ENCODE assay signal across 10 cellular contexts in the genomic region with DNA sequence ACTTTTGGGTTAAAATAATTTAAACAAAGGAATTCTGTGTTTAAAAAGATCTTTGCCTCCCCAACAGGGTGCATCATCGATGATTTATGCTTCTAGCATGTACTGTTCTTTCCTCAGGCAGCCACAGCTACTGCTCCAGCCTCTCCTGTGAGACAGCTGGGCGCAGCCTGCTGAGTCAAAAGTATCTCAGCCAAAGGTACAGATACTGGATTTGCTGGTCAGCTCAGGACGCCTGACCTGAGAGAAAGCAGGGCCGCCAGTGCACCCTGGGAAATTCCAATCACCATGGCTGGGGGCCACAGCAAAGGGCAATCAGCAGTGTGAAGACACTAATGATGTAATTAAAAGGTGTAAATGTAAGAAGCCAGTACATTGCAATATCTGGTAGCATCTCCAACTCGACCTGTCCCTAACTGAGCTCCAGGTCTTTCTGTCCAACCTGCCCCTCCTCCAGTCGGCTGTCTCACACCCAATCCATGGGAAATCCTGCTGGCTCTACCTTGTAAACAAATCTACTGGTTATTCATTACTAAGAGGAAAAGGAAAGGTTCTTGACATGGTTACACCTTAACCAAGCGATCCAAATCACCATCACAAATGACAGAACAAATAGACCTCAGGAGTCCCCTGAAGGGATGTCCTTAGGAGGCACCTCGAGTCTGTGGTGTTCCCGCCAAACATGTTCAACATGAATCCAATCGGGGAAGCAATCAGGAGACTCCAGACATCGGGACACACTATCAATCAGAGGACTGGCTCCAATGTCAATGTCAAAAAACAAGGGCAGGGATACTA. TPM values are rescaled to one million over a fixed set of nuclear protein-coding genes. Genes with fewer than 3 reads are reported as not detected.
DNase-seq lines count a peak whose midpoint lies in the region; ATAC-seq and TF ChIP-seq lines count a peak whose summit lies in the region.
"Had no signal": no experiment of that assay in that cellular context is flagged by ENCODE, and none has a peak within 500 bp of the region (broad histone marks: within the 10 kb centered on the region; RNA-seq: fewer than 3 reads in every experiment).

No MANE protein-coding gene starts in this region.

- H3K27ac ChIP-seq in parathyroid adenoma: peak overlapping the region; percentile 97

- peaks cover 45% of the 10 kb centered on the region for H3K4me1 ChIP-seq in parathyroid adenoma

- H2AFZ ChIP-seq in parathyroid adenoma: peak overlapping the region; percentile 44

- no peaks in the 10 kb centered on the region for H3K36me3 ChIP-seq in parathyroid adenoma (ENCODE audit: control insufficient read depth, insufficient read depth, low read length)

- no peak for TF ChIP-seq CTCF in fibroblast of villous mesenchyme (IDR thresholded peaks at IDR 0.05; ENCODE audit: insufficient read depth, low read depth, low read length)
- TF ChIP-seq CTCF in parathyroid adenoma (IDR thresholded peaks at IDR 0.05): no peak

- H3K4me2 ChIP-seq in parathyroid adenoma (ENCODE audit: low read length): peak overlapping the region; percentile 43

- no peaks in the 10 kb centered on the region for H3K27me3 ChIP-seq in parathyroid adenoma (ENCODE audit: control insufficient read depth, insufficient read depth, low read length)

- peaks cover 19% of the 10 kb centered on the region for H3K79me2 ChIP-seq in parathyroid adenoma

- DNase-seq in ELF-1 (ENCODE audit: low read depth, low spot score) (peak; percentile 81), fibroblast of villous mesenchyme (ENCODE audit: low read depth) (peak; percentile 92), COLO668 (lab: John Stamatoyannopoulos, UW; ENCODE audit: unreplicated experiment) (no peak), NCI-H2029 (lab: John Stamatoyannopoulos, UW) (no peak), NAMALWA (ENCODE audit: low spot score) (no peak)

- H3K9me3 ChIP-seq in parathyroid adenoma (ENCODE audit: control insufficient read depth, low read length): no peaks in the 10 kb centered on the region

- H3K9ac ChIP-seq in parathyroid adenoma: no peak overlapping the region

- H3K4me3 ChIP-seq in fibroblast of villous mesenchyme (ENCODE audit: low read depth, low read length) (no peak overlapping the region), parathyroid adenoma (ENCODE audit: low read depth, low read length) (peak overlapping the region; percentile 8)
- H3K4me3 ChIP-seq: lung had no signal

- ATAC-seq in SK-N-SH treated with all-trans-retinoic acid at 6 μM for 48 hours: peak; percentile 98
- ATAC-seq in HG02642 (IDR thresholded peaks at IDR 0.05; ENCODE audit: poor library complexity, unreplicated experiment): no peak

TF ChIP-seq in SK-N-SH treated with all-trans-retinoic acid at 6 μM for 48 hours, 23 proteins besides CTCF, POLR2A, EP300 and RAD21:
- no peak for TF ChIP-seq GLIS3 (CRISPR knock-in tag; IDR thresholded peaks at IDR 0.05)
- 0 out of 2 replicates have a peak, but pooled peaks have one; percentile 7 for TF ChIP-seq ISL1 (CRISPR knock-in tag; IDR thresholded peaks at IDR 0.05)

RNA-seq across cellular contexts. Expression of a gene that starts 7.3 kb away (rescaled TPM):
- 8.2 and 8.4 TPM in 2 replicates for total RNA-seq in fibroblast of villous mesenchyme

RNA-seq across cellular contexts. Expression of a gene that starts 24.7 kb away (rescaled TPM):
- not detected in 2 replicates for total RNA-seq in fibroblast of villous mesenchyme
- total RNA-seq: activated CD8-positive, alpha-beta memory T cell treated with anti-CD3 and anti-CD28 coated beads for 36 hours had no signal

Comparison
In these comparisons a context has a peak if more than half of its experiments do, and no peak if none do; other contexts are left out.
1. DNase-seq: peak in ELF-1 (single experiment) and fibroblast of villous mesenchyme (single experiment); none in COLO668 (single experiment), NCI-H2029 (single experiment) and NAMALWA (single experiment).